ENCODE assay signal across 8 cellular contexts in genomic region chrX:118974908-118975671, GRCh38. TPM values are rescaled to one million over a fixed set of nuclear protein-coding genes. Genes with fewer than 3 reads are reported as not detected.
A peak's percentile ranks its signal among the peaks of the same experiment; 100 is the strongest.
DNase-seq lines count a peak whose midpoint lies in the region; ATAC-seq and TF ChIP-seq lines count a peak whose summit lies in the region.

No MANE protein-coding gene starts in this region.

- no peaks in the 10 kb centered on the region for H3K36me3 ChIP-seq in vagina

- ATAC-seq in GM19467 (IDR thresholded peaks at IDR 0.05; ENCODE audit: unreplicated experiment) (peak; percentile 45), omental fat pad (ENCODE audit: low FRiP score) (peak; percentile 4), HG02870 (IDR thresholded peaks at IDR 0.05; ENCODE audit: unreplicated experiment) (no peak)

- intact Hi-C loops in vagina (cut with DNase I), result no loop called here

- H3K4me1 ChIP-seq in vagina, result peaks cover 16% of the 10 kb centered on the region

- TF ChIP-seq POLR2A in vagina (IDR thresholded peaks at IDR 0.05), result no peak

- no peak for TF ChIP-seq CTCF in fibroblast of mammary gland (conservative IDR thresholded peaks at IDR 0.05; ENCODE audit: control insufficient read depth, insufficient read depth, low read depth, low read length)
- TF ChIP-seq CTCF in omental fat pad (IDR thresholded peaks at IDR 0.05), result no peak
- TF ChIP-seq CTCF in vagina (IDR thresholded peaks at IDR 0.05), result no peak

- H3K27ac ChIP-seq in vagina, result peak overlapping the region; percentile 69

- DNase-seq in AG08396 (ENCODE audit: low spot score), result peak; percentile 35
- DNase-seq in NCI-H69 (lab: John Stamatoyannopoulos, UW), result peak; percentile 73
- DNase-seq in activated T-cell treated with anti-CD3 and anti-CD28 coated beads, Interleukin-2, amount 50 U/mL, for 48 hours, result peak; percentile 58 to 65
- no peak for DNase-seq in fibroblast of mammary gland (ENCODE audit: low read depth)
- DNase-seq in omental fat pad (ENCODE audit: low spot score), result no peak
- peak in 1 of 2 donors; percentile 74 for DNase-seq in vagina (ENCODE audit: extremely low spot score in 2 of 2)

- H3K4me3 ChIP-seq in fibroblast of mammary gland (ENCODE audit: control insufficient read depth, low read depth, low read length), result peak overlapping the region; percentile 7
- peak overlapping the region; percentile 52 to 54 for H3K4me3 ChIP-seq in vagina

- H3K9me3 ChIP-seq in vagina, result no peaks in the 10 kb centered on the region

- no peaks in the 10 kb centered on the region for H3K27me3 ChIP-seq in vagina

RNA-seq across cellular contexts. Expression of gene LONRF3, which starts 0.7 kb away (rescaled TPM):
- total RNA-seq in omental fat pad, result 10 to 100 TPM; 15.1 to 54.4 (median 27.3) TPM
- total RNA-seq in vagina, result 9.8 TPM

Comparison
In these comparisons a context has a peak if more than half of its experiments do, and no peak if none do; other contexts are left out.
1. DNase-seq: peak in AG08396 (single experiment), NCI-H69 (single experiment) and activated T-cell treated with anti-CD3 and anti-CD28 coated beads, Interleukin-2, amount 50 U/mL, for 48 hours (2 of 2); none in fibroblast of mammary gland (single experiment) and omental fat pad (single experiment).